9 cellular contexts compared by ENCODE assay signal in genomic region chr2:231643494-231643888, GRCh38. TPM values are rescaled to one million over a fixed set of nuclear protein-coding genes. Genes with fewer than 3 reads are reported as not detected.
A peak's percentile ranks its signal among the peaks of the same experiment; 100 is the strongest.
DNase-seq lines count a peak whose midpoint lies in the region; ATAC-seq and TF ChIP-seq lines count a peak whose summit lies in the region.
"Had no signal": no experiment of that assay in that cellular context is flagged by ENCODE, and none has a peak within 500 bp of the region (broad histone marks: within the 10 kb centered on the region; RNA-seq: fewer than 3 reads in every experiment).

No MANE protein-coding gene starts in this region.

- intact Hi-C loops in cardiac septum (cut with DNase I) (loop anchor here (1.0 to 2.0 kb wide), 2 partner anchors 30 to 39 kb away; no protein-coding TSS in a partner anchor), uterus (cut with DNase I; ENCODE audit: low total_unique reads) (no loop called here)

- no peak for ATAC-seq in naive B cell (ENCODE audit: low read depth in 2 of 2)
- no peak for ATAC-seq in HG02885 (IDR thresholded peaks at IDR 0.05; ENCODE audit: poor library complexity, unreplicated experiment)
- ATAC-seq in HG03175 (IDR thresholded peaks at IDR 0.05; ENCODE audit: unreplicated experiment), result no peak

- peaks cover 0 to 4% (median 0%) of the 10 kb centered on the region in 7 donors for H3K9me3 Mint-ChIP-seq in naive B cell

- DNase-seq in cardiac muscle cell (ENCODE audit: low read depth in 1 of 2, low spot score in 1 of 2) (no peak), cardiac septum (ENCODE audit: low spot score) (no peak), naive B cell (no peak), uterus (no peak), NCI-H2196 (lab: John Stamatoyannopoulos, UW; ENCODE audit: unreplicated experiment) (no peak)
- DNase-seq: NCI-H1417 treated with DMSO at 0.1 percent for 48 hours had no signal

- no peak for TF ChIP-seq POLR2A in uterus (IDR thresholded peaks at IDR 0.05)

- peak overlapping the region in 4 of 6 donors; percentile 38 to 80 (median 64) for H3K27ac Mint-ChIP-seq in naive B cell

- peaks cover 30% of the 10 kb centered on the region for H3K4me1 ChIP-seq in cardiac muscle cell (ENCODE audit: low read depth)
- H3K4me1 ChIP-seq in uterus, result peaks cover 6 to 9% of the 10 kb centered on the region in 2 donors

- no peaks in the 10 kb centered on the region for H3K27me3 Mint-ChIP-seq in naive B cell

- no peaks in the 10 kb centered on the region for H3K36me3 Mint-ChIP-seq in naive B cell

- peak overlapping the region; percentile 72 to 91 (median 82) for H3K4me3 Mint-ChIP-seq in naive B cell

- H3K27ac ChIP-seq in cardiac muscle cell (peak overlapping the region; percentile 91), cingulate gyrus (ENCODE audit: low read depth, low read length) (peak overlapping the region; percentile 89), uterus (peak overlapping the region; percentile 97 to 100)

- H3K4me3 ChIP-seq in cardiac muscle cell, result no peak overlapping the region
- no peak overlapping the region for H3K4me3 ChIP-seq in uterus

- peaks cover 16 to 22% (median 21%) of the 10 kb centered on the region in 3 donors for H3K4me1 Mint-ChIP-seq in naive B cell

- TF ChIP-seq CTCF in cardiac muscle cell (IDR thresholded peaks at IDR 0.05; ENCODE audit: low read depth, low read length) (no peak), uterus (IDR thresholded peaks at IDR 0.05) (no peak)

- no peaks in the 10 kb centered on the region for H3K27me3 ChIP-seq in cardiac muscle cell
- H3K27me3 ChIP-seq in uterus, result no peaks in the 10 kb centered on the region

- H3K36me3 ChIP-seq in cardiac muscle cell, result no peaks in the 10 kb centered on the region
- no peaks in the 10 kb centered on the region for H3K36me3 ChIP-seq in uterus

- H3K9me3 ChIP-seq in cardiac muscle cell (ENCODE audit: low read depth), result no peaks in the 10 kb centered on the region
- H3K9me3 ChIP-seq in uterus, result no peaks in the 10 kb centered on the region

RNA-seq across cellular contexts. Expression of gene TEX44, which starts 50.8 kb away (rescaled TPM):
- total RNA-seq in cardiac muscle cell (not detected in 2 replicates), cardiac septum (not detected), uterus (not detected)
- polyA plus RNA-seq in cardiac muscle cell (not detected in 2 replicates), naive B cell (ENCODE audit: low read depth in 6 of 6) (not detected)
